ENCODE assay signal across 9 cellular contexts in the genomic region with DNA sequence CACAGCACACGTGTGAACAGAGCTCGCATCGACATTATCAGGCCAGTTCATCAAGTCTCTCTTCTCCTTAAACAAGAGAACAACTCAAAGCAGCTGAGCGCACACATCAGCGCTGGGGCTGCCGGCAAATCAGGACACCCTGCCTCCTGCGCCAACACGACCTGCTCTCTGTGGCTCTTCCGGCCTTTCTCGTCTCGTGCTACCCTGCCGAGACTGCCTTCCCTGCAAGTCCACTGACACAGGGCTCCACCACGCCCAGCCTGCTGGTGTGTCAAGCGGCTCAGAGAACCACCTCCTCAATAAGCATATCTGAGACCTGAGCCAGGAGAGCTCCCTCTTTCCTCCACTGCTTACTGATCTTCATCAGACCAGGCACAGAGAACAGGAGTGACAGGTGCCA.
DNase-seq lines count a peak whose midpoint lies in the region; ATAC-seq lines count a peak whose summit lies in the region.
"Had no signal": no experiment of that assay in that cellular context is flagged by ENCODE, and none has a peak within 500 bp of the region (broad histone marks: within the 10 kb centered on the region; RNA-seq: fewer than 3 reads in every experiment).

No MANE protein-coding gene starts in this region.

- H3K4me3 ChIP-seq in iPS-15b (ENCODE audit: low read depth, low read length), result no peak overlapping the region

- H3K4me3 Mint-ChIP-seq in T-helper 1 cell treated with Interleukin-12 subunit alpha and Interleukin-12 subunit beta and Interleukin-4 antibody, amounts not matched to agents 30 μg/mL and 1 μg/mL, for 36 hours, result peak overlapping the region; percentile 66
- no peak overlapping the region for H3K4me3 Mint-ChIP-seq in stimulated activated naive B cell treated with anti-CD40 and anti-IgM and Interleukin-4, amounts not matched to agents 10 μg/mL and 1 μg/mL and 100 μg/mL, for 72 hours
- H3K4me3 Mint-ChIP-seq: dendritic cell treated with granulocyte-macrophage colony-stimulating factor and Interleukin-4, amounts not matched to agents 40 ng/mL and 50 ng/mL, for 4 days had no signal

- peaks cover 39% of the 10 kb centered on the region for H3K36me3 Mint-ChIP-seq in T-helper 1 cell treated with Interleukin-12 subunit alpha and Interleukin-12 subunit beta and Interleukin-4 antibody, amounts not matched to agents 30 μg/mL and 1 μg/mL, for 36 hours (ENCODE audit: low read depth)
- peaks cover 45 to 62% of the 10 kb centered on the region in 2 donors for H3K36me3 Mint-ChIP-seq in stimulated activated naive B cell treated with anti-CD40 and anti-IgM and Interleukin-4, amounts not matched to agents 10 μg/mL and 1 μg/mL and 100 μg/mL, for 72 hours

- H3K4me1 ChIP-seq in iPS-15b (ENCODE audit: control insufficient read depth, insufficient read depth, low read length), result peaks cover 5% of the 10 kb centered on the region

- no peaks in the 10 kb centered on the region for H3K27me3 Mint-ChIP-seq in T-helper 1 cell treated with Interleukin-12 subunit alpha and Interleukin-12 subunit beta and Interleukin-4 antibody, amounts not matched to agents 30 μg/mL and 1 μg/mL, for 36 hours (ENCODE audit: low read depth)
- H3K27me3 Mint-ChIP-seq in stimulated activated naive B cell treated with anti-CD40 and anti-IgM and Interleukin-4, amounts not matched to agents 10 μg/mL and 1 μg/mL and 100 μg/mL, for 72 hours, result no peaks in the 10 kb centered on the region
- H3K27me3 Mint-ChIP-seq: dendritic cell treated with granulocyte-macrophage colony-stimulating factor and Interleukin-4, amounts not matched to agents 40 ng/mL and 50 ng/mL, for 4 days had no signal

- no peak for ATAC-seq in stimulated activated naive B cell treated with anti-CD40 and anti-IgM and Interleukin-4, amounts not matched to agents 10 μg/mL and 1 μg/mL and 100 μg/mL, for 72 hours (replicated peaks)
- no peak for ATAC-seq in GM18858 (IDR thresholded peaks at IDR 0.05; ENCODE audit: unreplicated experiment)

- no peaks in the 10 kb centered on the region for H3K27me3 ChIP-seq in iPS-15b (ENCODE audit: control insufficient read depth, insufficient read depth, low read length)

- peaks cover 23% of the 10 kb centered on the region for H3K36me3 ChIP-seq in iPS-15b (ENCODE audit: control insufficient read depth, insufficient read depth, low read length)

- peaks cover 64% of the 10 kb centered on the region for H3K4me1 Mint-ChIP-seq in T-helper 1 cell treated with Interleukin-12 subunit alpha and Interleukin-12 subunit beta and Interleukin-4 antibody, amounts not matched to agents 30 μg/mL and 1 μg/mL, for 36 hours (ENCODE audit: low read depth)
- peaks cover 63 to 86% of the 10 kb centered on the region in 2 donors for H3K4me1 Mint-ChIP-seq in stimulated activated naive B cell treated with anti-CD40 and anti-IgM and Interleukin-4, amounts not matched to agents 10 μg/mL and 1 μg/mL and 100 μg/mL, for 72 hours

- H3K9ac ChIP-seq in iPS-15b (ENCODE audit: low read depth, low read length), result peak overlapping the region; percentile 37

- peak; percentile 28 for DNase-seq in activated T-helper 9 cell treated with anti-CD3 and anti-CD28 coated beads, Interleukin-2, amount 50 U/mL, for 16 hours (ENCODE audit: low read depth)
- DNase-seq in stimulated activated naive B cell treated with anti-CD40 and anti-IgM and Interleukin-4, amounts not matched to agents 10 μg/mL and 1 μg/mL and 100 μg/mL, for 72 hours, result no peak
- no peak for DNase-seq in OCI-M2 (lab: John Stamatoyannopoulos, UW; ENCODE audit: unreplicated experiment)
- DNase-seq in NCI-H446 treated with DMSO at 0.1 percent for 48 hours (lab: John Stamatoyannopoulos, UW), result no peak
- DNase-seq: T1000 had no signal

- H3K9me3 ChIP-seq in iPS-15b (ENCODE audit: control insufficient read depth, insufficient read depth, low read length), result no peaks in the 10 kb centered on the region

- no peaks in the 10 kb centered on the region for H3K9me3 Mint-ChIP-seq in T-helper 1 cell treated with Interleukin-12 subunit alpha and Interleukin-12 subunit beta and Interleukin-4 antibody, amounts not matched to agents 30 μg/mL and 1 μg/mL, for 36 hours
- H3K9me3 Mint-ChIP-seq in stimulated activated naive B cell treated with anti-CD40 and anti-IgM and Interleukin-4, amounts not matched to agents 10 μg/mL and 1 μg/mL and 100 μg/mL, for 72 hours, result no peaks in the 10 kb centered on the region
- H3K9me3 Mint-ChIP-seq: dendritic cell treated with granulocyte-macrophage colony-stimulating factor and Interleukin-4, amounts not matched to agents 40 ng/mL and 50 ng/mL, for 4 days had no signal

- peak overlapping the region; percentile 99 for H3K27ac Mint-ChIP-seq in T-helper 1 cell treated with Interleukin-12 subunit alpha and Interleukin-12 subunit beta and Interleukin-4 antibody, amounts not matched to agents 30 μg/mL and 1 μg/mL, for 36 hours
- peak overlapping the region; percentile 65 for H3K27ac Mint-ChIP-seq in stimulated activated naive B cell treated with anti-CD40 and anti-IgM and Interleukin-4, amounts not matched to agents 10 μg/mL and 1 μg/mL and 100 μg/mL, for 72 hours
- H3K27ac Mint-ChIP-seq: dendritic cell treated with granulocyte-macrophage colony-stimulating factor and Interleukin-4, amounts not matched to agents 40 ng/mL and 50 ng/mL, for 4 days had no signal
